Comparison of ENCODE assay signal across 8 cellular contexts in genomic region chr15:78299302-78300102, GRCh38. TPM values are rescaled to one million over a fixed set of nuclear protein-coding genes. Genes with fewer than 3 reads are reported as not detected.
DNase-seq lines count a peak whose midpoint lies in the region; TF ChIP-seq lines count a peak whose summit lies in the region.

Gene SKIC8, minus strand, starts transcription at chr15:78299609. Its CDS starts 3,923 bp downstream, at chr15:78295686.

- no peaks in the 10 kb centered on the region for H3K36me3 Mint-ChIP-seq in neural progenitor cell

- H3K4me1 ChIP-seq in MM.1S (ENCODE audit: low read length) (peaks cover 8% of the 10 kb centered on the region; the same call in 1 of the 2 replicates), neural progenitor cell (peaks cover 8% of the 10 kb centered on the region), stomach smooth muscle (ENCODE audit: control insufficient read depth, insufficient read depth, low read length) (peaks cover 7% of the 10 kb centered on the region)

- H3F3A ChIP-seq in MM.1S (ENCODE audit: insufficient read depth, low read length) (no peaks in the 10 kb centered on the region), neural progenitor cell (ENCODE audit: low read depth) (peaks cover 15% of the 10 kb centered on the region)

- peak within 1 kb of the TSS; percentile 16; the same call in 1 of the 2 replicates for H3K27ac ChIP-seq in MM.1S (ENCODE audit: low read length)
- no peak within 1 kb of the TSS for H3K27ac ChIP-seq in neural progenitor cell
- peak within 1 kb of the TSS; percentile 74 for H3K27ac ChIP-seq in stomach smooth muscle (ENCODE audit: low read length)

- no peak for TF ChIP-seq CTCF in MM.1S (IDR thresholded peaks at IDR 0.05; ENCODE audit: low read length)
- no peak for TF ChIP-seq CTCF in foreskin fibroblast (IDR thresholded peaks at IDR 0.05; ENCODE audit: low read depth, low read length)
- TF ChIP-seq CTCF in neural progenitor cell (IDR thresholded peaks at IDR 0.05) = no peak

- peak; percentile 94 for DNase-seq in GDM1 (lab: John Stamatoyannopoulos, UW)
- peak; percentile 88 for DNase-seq in HCEC 1CT
- peak; percentile 92 for DNase-seq in MM.1S
- DNase-seq in SIG-M5 treated with dmso at 0.1 percent for 504 hours (lab: John Stamatoyannopoulos, UW; ENCODE audit: unreplicated experiment) = peak; percentile 94
- peak; percentile 82 for DNase-seq in activated gamma-delta T cell (lab: John Stamatoyannopoulos, UW)
- peak; percentile 90 to 97 for DNase-seq in foreskin fibroblast
- peak; percentile 98 for DNase-seq in neural progenitor cell (ENCODE audit: low spot score)

- peaks cover 4% of the 10 kb centered on the region; the same call in 1 of the 2 replicates for H3K27me3 ChIP-seq in MM.1S (replicated peaks; ENCODE audit: insufficient read depth, low read length)
- H3K27me3 ChIP-seq in neural progenitor cell = peaks cover 22% of the 10 kb centered on the region
- peaks cover 4 to 9% of the 10 kb centered on the region in 2 donors for H3K27me3 ChIP-seq in stomach smooth muscle (ENCODE audit: control insufficient read depth in 1 of 2, insufficient read depth in 2 of 2, low read length in 2 of 2)

- H3K9ac ChIP-seq in MM.1S (ENCODE audit: low read length) (peak within 1 kb of the TSS; percentile 78), neural progenitor cell (peak within 1 kb of the TSS; percentile 85), stomach smooth muscle (ENCODE audit: low read length in 2 of 2) (peak within 1 kb of the TSS; percentile 92 to 97)

- H3K4me2 ChIP-seq in MM.1S (ENCODE audit: low read depth, low read length) (peak within 1 kb of the TSS; percentile 76), neural progenitor cell (peak within 1 kb of the TSS; percentile 75)

- H3K9me3 Mint-ChIP-seq in neural progenitor cell = no peaks in the 10 kb centered on the region

- H3K27ac Mint-ChIP-seq in neural progenitor cell = peak within 1 kb of the TSS; percentile 91

- peak within 1 kb of the TSS; percentile 94 for H3K4me3 Mint-ChIP-seq in neural progenitor cell

- no peaks in the 10 kb centered on the region for H3K9me2 ChIP-seq in MM.1S (replicated peaks; ENCODE audit: insufficient read depth, low read length)

- H3K79me2 ChIP-seq in MM.1S (ENCODE audit: low read length) = peaks cover 28% of the 10 kb centered on the region
- H3K79me2 ChIP-seq in neural progenitor cell (ENCODE audit: low read depth) = peaks cover 23% of the 10 kb centered on the region

- H3K9me3 ChIP-seq in MM.1S (replicated peaks; ENCODE audit: insufficient read depth, low read length) = no peaks in the 10 kb centered on the region
- no peaks in the 10 kb centered on the region for H3K9me3 ChIP-seq in neural progenitor cell (ENCODE audit: low read depth)
- H3K9me3 ChIP-seq in stomach smooth muscle (ENCODE audit: control insufficient read depth in 2 of 2, low read length in 2 of 2) = no peaks in the 10 kb centered on the region

- no peaks in the 10 kb centered on the region for H4K20me1 ChIP-seq in MM.1S (ENCODE audit: insufficient read depth, low read length)
- H4K20me1 ChIP-seq in neural progenitor cell (ENCODE audit: low read depth) = no peaks in the 10 kb centered on the region

- H3K4me1 Mint-ChIP-seq in neural progenitor cell = peaks cover 8% of the 10 kb centered on the region

- H3K36me3 ChIP-seq in MM.1S (replicated peaks; ENCODE audit: insufficient read depth, low read length) = no peaks in the 10 kb centered on the region
- no peaks in the 10 kb centered on the region for H3K36me3 ChIP-seq in neural progenitor cell
- H3K36me3 ChIP-seq in stomach smooth muscle (ENCODE audit: control insufficient read depth in 2 of 2, insufficient read depth in 2 of 2, low read length in 2 of 2) = peaks cover 0 to under 1% of the 10 kb centered on the region in 2 donors

- peaks cover 2% of the 10 kb centered on the region for H3K27me3 Mint-ChIP-seq in neural progenitor cell (ENCODE audit: insufficient read depth, low read depth)

- peak within 1 kb of the TSS; percentile 59 for H2AFZ ChIP-seq in MM.1S (ENCODE audit: low read length)
- peak within 1 kb of the TSS; percentile 63 for H2AFZ ChIP-seq in neural progenitor cell (replicated peaks)

- H3K4me3 ChIP-seq in MM.1S (ENCODE audit: low read length) (peak within 1 kb of the TSS; percentile 81), foreskin fibroblast (ENCODE audit: low read depth in 1 of 2, low read length in 2 of 2) (peak within 1 kb of the TSS; percentile 80 to 94), neural progenitor cell (peak within 1 kb of the TSS; percentile 90), stomach smooth muscle (ENCODE audit: low read length in 2 of 2) (peak within 1 kb of the TSS; percentile 83 to 99)

RNA-seq across cellular contexts. Expression of gene SKIC8, which starts in this region (rescaled TPM):
- total RNA-seq in neural progenitor cell (ENCODE audit: low replicate concordance) = 76.0 and 78.4 TPM in 2 replicates
